8 cellular contexts compared by ENCODE assay signal in the genomic region with DNA sequence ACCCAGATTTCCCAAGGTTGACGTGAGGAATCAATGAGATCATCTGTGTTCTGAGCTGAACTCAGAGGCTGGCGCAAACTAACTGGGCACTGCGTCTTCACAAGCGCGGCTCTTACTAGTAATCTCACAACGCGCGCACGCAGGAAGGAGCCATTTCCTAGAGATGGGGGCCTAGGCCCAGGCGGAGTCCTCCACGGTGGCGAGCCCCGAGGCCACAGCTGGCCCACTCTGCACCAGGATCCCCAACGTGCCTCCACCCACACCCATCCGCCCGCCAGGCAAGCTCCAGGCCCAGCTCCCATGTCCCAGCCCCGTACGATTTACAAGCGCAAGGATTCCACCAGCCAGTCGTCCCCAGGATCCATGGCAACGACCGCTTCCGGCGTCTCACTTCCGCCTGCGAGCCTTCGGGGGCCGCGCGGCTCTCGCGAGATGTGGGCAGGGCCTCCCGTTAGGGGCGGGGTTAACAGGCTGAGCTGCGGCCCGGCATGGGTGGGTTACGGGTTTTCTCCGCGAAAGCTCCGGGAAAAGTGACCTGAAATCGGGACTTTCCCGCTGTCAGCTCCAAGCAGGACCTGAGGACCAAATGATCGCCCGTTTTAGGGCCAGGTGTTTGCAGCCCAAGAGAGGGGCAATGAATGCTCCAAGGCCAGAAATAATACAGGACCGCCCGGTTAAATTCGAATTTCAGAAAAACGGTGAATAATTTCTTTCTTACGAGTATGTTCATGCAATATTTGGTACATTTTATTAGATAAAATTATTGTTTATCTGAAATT. TPM values are rescaled to one million over a fixed set of nuclear protein-coding genes. Genes with fewer than 3 reads are reported as not detected.
DNase-seq lines count a peak whose midpoint lies in the region; ATAC-seq and TF ChIP-seq lines count a peak whose summit lies in the region.

A gene (minus strand): TSS at position 374 of the 779 bp plus-strand sequence. CDS start 9 bp downstream, at position 365.

- DNase-seq in DMS114 treated with DMSO at 0.1 percent for 48 hours (lab: John Stamatoyannopoulos, UW; ENCODE audit: unreplicated experiment) (peak; percentile 87), Panc1 (ENCODE audit: low read depth, low spot score) (peak; percentile 57)
- peak; percentile 89 for DNase-seq in Jurkat, Clone E6-1 (ENCODE audit: low read depth, low spot score)
- DNase-seq in activated T-cell treated with anti-CD3 and anti-CD28 coated beads, Interleukin-2, amount 50 U/mL, for 48 hours: peak; percentile 98 to 99
- DNase-seq in stimulated activated CD8-positive, alpha-beta memory T cell treated with anti-CD3 and anti-CD28 coated beads, Interleukin-7, amount 100 ng/mL, for 24 hours (ENCODE audit: low read depth): peak; percentile 98

- H3K36me3 ChIP-seq in Panc1 (ENCODE audit: control insufficient read depth, insufficient read depth, low read length) (no peaks in the 10 kb centered on the region; the same call in 1 of the 2 replicates), muscle layer of colon (ENCODE audit: insufficient read depth, low read length) (peaks cover 19% of the 10 kb centered on the region)

- H3K9me3 ChIP-seq in Panc1 (ENCODE audit: control insufficient read depth, insufficient read depth, low read depth, low read length) (no peaks in the 10 kb centered on the region), muscle layer of colon (ENCODE audit: low read length) (no peaks in the 10 kb centered on the region)

- no peak for TF ChIP-seq CTCF in Panc1 (IDR thresholded peaks at IDR 0.05)

- POLR2A ChIA-PET in Panc1 (lab: Charles Lee): no interaction called here

- in situ Hi-C loops in Panc1 (cut with HindIII; ENCODE audit: low pct_unique_long_range_greater_than_20kb, low sequenced_read_pairs): no loop called here

- CTCF ChIA-PET in Panc1 (lab: Charles Lee): interaction anchor here (0.6 to 1.0 kb wide), 2 partner anchors 17 to 274 kb away, joined by 3 to 4 read pairs; no protein-coding TSS in a partner anchor

- H3K4me1 ChIP-seq in Panc1 (ENCODE audit: control insufficient read depth, insufficient read depth, low read length) (peaks cover 19% of the 10 kb centered on the region), muscle layer of colon (ENCODE audit: insufficient read depth, low read length) (peaks cover 33% of the 10 kb centered on the region)

- peak; percentile 83 for ATAC-seq in GM21576 (IDR thresholded peaks at IDR 0.05; ENCODE audit: unreplicated experiment)
- ATAC-seq in Panc1: peak; percentile 92
- ATAC-seq in esophagus mucosa: peak; percentile 88

- peak within 1 kb of the TSS; percentile 96 for H3K27ac ChIP-seq in Panc1 (ENCODE audit: low read length)
- peak within 1 kb of the TSS; percentile 96 for H3K27ac ChIP-seq in muscle layer of colon (ENCODE audit: low read depth, low read length)

- intact Hi-C loops in Panc1 (cut with micrococcal nuclease; ENCODE audit: unreplicated experiment): no loop called here

- H3K27me3 ChIP-seq in Panc1 (ENCODE audit: control insufficient read depth, insufficient read depth, low read length) (no peaks in the 10 kb centered on the region), muscle layer of colon (ENCODE audit: control insufficient read depth in 1 of 2, insufficient read depth in 2 of 2, low read length in 2 of 2) (no peaks in the 10 kb centered on the region)

- peak within 1 kb of the TSS; percentile 98 for H3K4me3 ChIP-seq in Jurkat, Clone E6-1 (ENCODE audit: low read length)
- H3K4me3 ChIP-seq in Panc1 (ENCODE audit: low read depth in 2 of 2, low read length in 2 of 2): peak within 1 kb of the TSS; percentile 87 to 92
- H3K4me3 ChIP-seq in muscle layer of colon (ENCODE audit: low read depth in 1 of 2, low read length in 2 of 2): peak within 1 kb of the TSS; percentile 34 to 90

- BruUV-seq in Panc1 (replicated peaks; lab: Mats Ljungman, UMichigan): no TSS peak

- H3K9ac ChIP-seq in muscle layer of colon (ENCODE audit: low read length): peak within 1 kb of the TSS; percentile 69

RNA-seq across cellular contexts. Expression of the gene that starts here (rescaled TPM):
- polyA plus RNA-seq in Jurkat, Clone E6-1 (2012; ENCODE audit: insufficient read depth, insufficient read length): 23.0 TPM
- total RNA-seq in Panc1 (2021; ENCODE audit: unreplicated experiment): 39.0 TPM
- 33.0 TPM for polyA plus RNA-seq in Panc1 (2012; ENCODE audit: insufficient read length)
- 23.7 TPM for total RNA-seq in esophagus mucosa

Comparison
In these comparisons a context has a peak if more than half of its experiments do, and no peak if none do; other contexts are left out.
1. Peak in every context shown above with its lines: DNase-seq, ATAC-seq, H3K4me3 ChIP-seq and H3K27ac ChIP-seq.